Comparison of ENCODE assay signal across 8 cellular contexts in genomic region chr11:45843158-45843924, GRCh38. TPM values are rescaled to one million over a fixed set of nuclear protein-coding genes. Genes with fewer than 3 reads are reported as not detected.
DNase-seq lines count a peak whose midpoint lies in the region; ATAC-seq and TF ChIP-seq lines count a peak whose summit lies in the region.

No MANE protein-coding gene starts in this region.

- H3K27me3 Mint-ChIP-seq in chondrocyte (ENCODE audit: low read depth), result peaks cover 18% of the 10 kb centered on the region

- DNase-seq in COLO829 (ENCODE audit: low spot score) (peak; percentile 79), NCI-H69 (lab: John Stamatoyannopoulos, UW) (peak; percentile 93), chondrocyte (ENCODE audit: low spot score) (no peak), left kidney (ENCODE audit: low read depth, low spot score) (peak; percentile 97)
- peak; percentile 92 for DNase-seq in activated CD4-positive, alpha-beta T cell treated with anti-CD3 and anti-CD28 coated beads for 48 hours
- DNase-seq in stimulated activated CD4-positive, alpha-beta T cell treated with anti-CD3 and anti-CD28 coated beads, Interleukin-1b, Interleukin-23, amount 100 ng/mL, for 4 hours (ENCODE audit: low read depth in 2 of 2), result peak; percentile 73 to 83

- peaks cover 16% of the 10 kb centered on the region for H3K4me1 Mint-ChIP-seq in chondrocyte (ENCODE audit: low read depth)

- no peaks in the 10 kb centered on the region for H3K9me3 Mint-ChIP-seq in chondrocyte (ENCODE audit: low read depth)

- peak; percentile 19 for ATAC-seq in HG02981 (IDR thresholded peaks at IDR 0.05; ENCODE audit: unreplicated experiment)
- no peak for ATAC-seq in HG03439 (IDR thresholded peaks at IDR 0.05; ENCODE audit: unreplicated experiment)

- TF ChIP-seq CTCF in chondrocyte (IDR thresholded peaks at IDR 0.05), result peak; percentile 97

- H3K27ac Mint-ChIP-seq in chondrocyte (ENCODE audit: unreplicated experiment), result no peak overlapping the region

- H3K36me3 Mint-ChIP-seq in chondrocyte (ENCODE audit: low read depth), result no peaks in the 10 kb centered on the region

- peak overlapping the region; percentile 10 for H3K4me3 Mint-ChIP-seq in chondrocyte (ENCODE audit: unreplicated experiment)

RNA-seq across cellular contexts. Expression of gene CRY2, which starts 3.9 kb away (rescaled TPM):
- 12.2 to 16.8 TPM (median 13.8 TPM) in 3 replicates for total RNA-seq in chondrocyte

RNA-seq across cellular contexts. Expression of gene SLC35C1, which starts 38.4 kb away (rescaled TPM):
- 22.7 to 33.1 TPM (median 31.9 TPM) in 3 replicates for total RNA-seq in chondrocyte

RNA-seq across cellular contexts. Expression of gene MAPK8IP1, which starts 42.1 kb away (rescaled TPM):
- 6.7 to 10.8 TPM (median 9.6 TPM) in 3 replicates for total RNA-seq in chondrocyte
